Comparison of ENCODE assay signal across 30 cellular contexts in the genomic region with DNA sequence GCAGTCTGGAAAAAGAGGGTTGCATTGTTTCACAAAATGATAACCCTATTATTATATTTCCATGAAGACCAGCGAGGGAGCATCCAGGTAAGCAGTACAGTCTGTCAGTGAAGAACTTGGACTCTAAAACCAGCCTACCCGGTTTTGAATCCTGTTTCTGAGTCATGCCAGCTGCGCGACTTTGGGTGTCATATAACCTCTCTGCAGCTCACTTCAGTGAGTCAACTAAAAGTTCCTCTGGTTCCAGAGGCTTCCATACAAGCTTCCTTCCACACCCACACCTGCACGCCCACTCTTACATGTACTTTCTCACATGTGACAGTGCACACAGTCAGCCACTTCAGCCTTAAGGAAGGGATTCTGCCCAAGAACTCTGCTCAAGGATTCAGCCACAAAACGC. TPM values are rescaled to one million over a fixed set of nuclear protein-coding genes. Genes with fewer than 3 reads are reported as not detected.
DNase-seq lines count a peak whose midpoint lies in the region; TF ChIP-seq lines count a peak whose summit lies in the region.
"Had no signal": no experiment of that assay in that cellular context is flagged by ENCODE, and none has a peak within 500 bp of the region (broad histone marks: within the 10 kb centered on the region; RNA-seq: fewer than 3 reads in every experiment).

No MANE protein-coding gene starts in this region.

- POLR2A ChIA-PET in RWPE1 (lab: Yijun Ruan, JAX; ENCODE audit: low non-redundant PET): no interaction called here

- H3K79me2 ChIP-seq in hepatocyte (no peaks in the 10 kb centered on the region), mesendoderm (ENCODE audit: control insufficient read depth, insufficient read depth, low read length) (no peaks in the 10 kb centered on the region)

- H2BK5ac ChIP-seq in mesendoderm (ENCODE audit: low read length): no peak overlapping the region

- H3K4me2 ChIP-seq in hepatocyte (no peak overlapping the region), mesendoderm (ENCODE audit: low read length) (no peak overlapping the region)
- H3K4me2 ChIP-seq: A549, smooth muscle cell had no signal

- WGBS in hepatocyte (ENCODE audit: low lambda C conversion rate, missing lambda C conversion rate): 75% methylated on average over 6 of the region's 6 CpGs
- WGBS in mesendoderm (ENCODE audit: extremely low coverage, insufficient coverage, low lambda C conversion rate): no CpG with 5 or more reads among the region's 6 CpGs

- H3K36me3 ChIP-seq in hepatocyte (replicated peaks; ENCODE audit: insufficient read depth, low read depth) (no peaks in the 10 kb centered on the region), mesendoderm (ENCODE audit: control insufficient read depth, insufficient read depth, low read length) (no peaks in the 10 kb centered on the region)
- H3K36me3 ChIP-seq: ascending aorta, heart right ventricle had no signal

- H3K9ac ChIP-seq in mesendoderm (ENCODE audit: low read length): no peak overlapping the region

- no peaks in the 10 kb centered on the region for H4K20me1 ChIP-seq in hepatocyte (ENCODE audit: insufficient read depth, poor library complexity, severe bottlenecking)

- H3K27me3 ChIP-seq in hepatocyte (no peaks in the 10 kb centered on the region), mesendoderm (ENCODE audit: insufficient read depth, low read length, poor library complexity) (no peaks in the 10 kb centered on the region)
- H3K27me3 ChIP-seq: ascending aorta, heart right ventricle had no signal

- TF ChIP-seq CTCF in RWPE1 (conservative IDR thresholded peaks at IDR 0.05; ENCODE audit: low read depth) (no peak), hepatocyte (IDR thresholded peaks at IDR 0.05; ENCODE audit: poor library complexity) (no peak), CD14-positive monocyte (IDR thresholded peaks at IDR 0.05) (no peak)

- CTCF ChIA-PET in RWPE1 (lab: Yijun Ruan, JAX): no interaction called here

- no peak overlapping the region for H3K4me3 Mint-ChIP-seq in CD14-positive monocyte
- H3K4me3 Mint-ChIP-seq: activated naive CD8-positive, alpha-beta T cell; B cell; dendritic cell treated with granulocyte-macrophage colony-stimulating factor and Interleukin-4, amounts not matched to agents 40 ng/mL and 50 ng/mL, for 4 days; naive B cell had no signal

- H4K8ac ChIP-seq in mesendoderm (ENCODE audit: low read depth, low read length): no peak overlapping the region

- H3K9me2 ChIP-seq in hepatocyte (replicated peaks; ENCODE audit: insufficient read depth): no peaks in the 10 kb centered on the region

- no peaks in the 10 kb centered on the region for H3K79me1 ChIP-seq in mesendoderm (ENCODE audit: low read length)

- H2BK15ac ChIP-seq in mesendoderm (replicated peaks; ENCODE audit: low read depth): no peak overlapping the region

- H3K4me1 ChIP-seq in hepatocyte (ENCODE audit: insufficient read depth) (no peaks in the 10 kb centered on the region), mesendoderm (ENCODE audit: control insufficient read depth, low read depth, low read length) (no peaks in the 10 kb centered on the region)
- H3K4me1 ChIP-seq: A549, ascending aorta, Caco-2, heart right ventricle had no signal

- H3K27me3 Mint-ChIP-seq in CD14-positive monocyte (ENCODE audit: low read depth in 3 of 3): peaks cover 0 to 17% (median 0%) of the 10 kb centered on the region in 3 donors
- H3K27me3 Mint-ChIP-seq: activated naive CD8-positive, alpha-beta T cell; B cell; dendritic cell treated with granulocyte-macrophage colony-stimulating factor and Interleukin-4, amounts not matched to agents 40 ng/mL and 50 ng/mL, for 4 days had no signal

- H3K23ac ChIP-seq in mesendoderm (ENCODE audit: low read length): no peak overlapping the region

- no peaks in the 10 kb centered on the region for H3K36me3 Mint-ChIP-seq in CD14-positive monocyte
- H3K36me3 Mint-ChIP-seq: activated naive CD8-positive, alpha-beta T cell; naive B cell had no signal

- no peak overlapping the region for H3K27ac Mint-ChIP-seq in CD14-positive monocyte
- H3K27ac Mint-ChIP-seq: activated naive CD8-positive, alpha-beta T cell; activated T-helper 2 cell treated with anti-CD3 and anti-CD28 coated beads, Interferon-gamma antibody, Interleukin-2, Interleukin-4, amounts not matched to agents 10 μg/mL and 5 μg/mL and 100 μg/mL, durations not matched to agents 14 hours and 24 hours and 36 hours; B cell; dendritic cell treated with granulocyte-macrophage colony-stimulating factor and Interleukin-4, amounts not matched to agents 40 ng/mL and 50 ng/mL, for 4 days; naive B cell had no signal

- DNase-seq in SIG-M5 treated with dmso at 0.1 percent for 504 hours (lab: John Stamatoyannopoulos, UW; ENCODE audit: unreplicated experiment) (peak; percentile 25), SIG-M5 (lab: John Stamatoyannopoulos, UW) (no peak), RWPE1 (ENCODE audit: low spot score) (peak; percentile 50), hepatocyte (ENCODE audit: low spot score) (peak; percentile 16), CD14-positive monocyte (ENCODE audit: low spot score) (no peak), HuH-7 (ENCODE audit: low spot score) (no peak), mesendoderm (no peak)
- no peak for DNase-seq in effector CD8-positive, alpha-beta T cell (lab: John Stamatoyannopoulos, UW)
- DNase-seq: activated CD4-positive, alpha-beta T cell treated with anti-CD3 and anti-CD28 coated beads, Interleukin-2, amount 50 U/mL, for 48 hours; activated CD4-positive, CD25-positive, alpha-beta regulatory T cell; activated CD8-positive, alpha-beta memory T cell treated with anti-CD3 and anti-CD28 coated beads, Interleukin-2, amount 50 U/mL, for 48 hours; caudate nucleus; heart right ventricle; naive B cell; NCI-H1436 treated with DMSO at 0.1 percent for 48 hours; NCI-H2171 treated with DMSO at 0.1 percent for 48 hours; NCI-H69; nucleus accumbens; stimulated activated CD4-positive, alpha-beta T cell treated with anti-CD3 and anti-CD28 coated beads, Interleukin-2, amount 100 ng/mL, for 24 hours; substantia nigra; T-helper 9 cell had no signal

- no peak overlapping the region for H4K5ac ChIP-seq in mesendoderm (ENCODE audit: low read length)

- no peak overlapping the region for H3K4ac ChIP-seq in mesendoderm (ENCODE audit: low read depth, low read length)

- no peak overlapping the region for H2AFZ ChIP-seq in hepatocyte

- H3K27ac ChIP-seq in RWPE1 (no peak overlapping the region), hepatocyte (no peak overlapping the region), mesendoderm (ENCODE audit: low read depth, low read length) (no peak overlapping the region)
- H3K27ac ChIP-seq: A549, ascending aorta, heart right ventricle had no signal

- no peaks in the 10 kb centered on the region for H3K4me1 Mint-ChIP-seq in CD14-positive monocyte
- H3K4me1 Mint-ChIP-seq: B cell, naive B cell had no signal

- H3K56ac ChIP-seq in mesendoderm (ENCODE audit: low read length): no peak overlapping the region

- no peaks in the 10 kb centered on the region for H3K9me3 ChIP-seq in hepatocyte (ENCODE audit: low read depth)
- H3K9me3 ChIP-seq: A549, ascending aorta, Caco-2, heart right ventricle had no signal

- peaks cover 0 to 10% (median 0%) of the 10 kb centered on the region in 7 donors for H3K9me3 Mint-ChIP-seq in CD14-positive monocyte
- H3K9me3 Mint-ChIP-seq: activated T-helper 2 cell treated with anti-CD3 and anti-CD28 coated beads, Interferon-gamma antibody, Interleukin-2, Interleukin-4, amounts not matched to agents 10 μg/mL and 5 μg/mL and 100 μg/mL, durations not matched to agents 14 hours and 24 hours and 36 hours; dendritic cell treated with granulocyte-macrophage colony-stimulating factor and Interleukin-4, amounts not matched to agents 40 ng/mL and 50 ng/mL, for 4 days had no signal

- intact Hi-C loops in CD14-positive monocyte (cut with micrococcal nuclease): no loop called here

- H2BK120ac ChIP-seq in mesendoderm (ENCODE audit: low read depth, low read length): no peak overlapping the region

- H2AK5ac ChIP-seq in mesendoderm (ENCODE audit: low read length): no peak overlapping the region

- H3K18ac ChIP-seq in mesendoderm (ENCODE audit: low read length): no peak overlapping the region

- H3K4me3 ChIP-seq in hepatocyte (no peak overlapping the region), mesendoderm (ENCODE audit: low read length) (no peak overlapping the region)
- H3K4me3 ChIP-seq: A549, ascending aorta, GM12878, heart right ventricle, smooth muscle cell had no signal

RNA-seq across cellular contexts. Expression of gene PRPS2, which starts 49.8 kb away (rescaled TPM):
- 52.9 and 60.8 TPM in 2 replicates for total RNA-seq in hepatocyte
- polyA plus RNA-seq in hepatocyte (58.2 and 64.1 TPM in 2 replicates), CD14-positive monocyte (10 to 100 TPM; 17.3 to 19.6 TPM)
- polyA plus RNA-seq in mesendoderm (2013, experiment 1 of 2): 13.7 TPM
- 14.4 TPM for polyA plus RNA-seq in mesendoderm (2013, experiment 2 of 2)

Comparison
In these comparisons a context has a peak if more than half of its experiments do, and no peak if none do; other contexts are left out.
1. DNase-seq: peak in SIG-M5 treated with dmso at 0.1 percent for 504 hours (single experiment), RWPE1 (single experiment) and hepatocyte (single experiment); none in SIG-M5 (single experiment), CD14-positive monocyte (single experiment), HuH-7 (single experiment), effector CD8-positive, alpha-beta T cell (single experiment) and mesendoderm (single experiment).